In the genomic region with DNA sequence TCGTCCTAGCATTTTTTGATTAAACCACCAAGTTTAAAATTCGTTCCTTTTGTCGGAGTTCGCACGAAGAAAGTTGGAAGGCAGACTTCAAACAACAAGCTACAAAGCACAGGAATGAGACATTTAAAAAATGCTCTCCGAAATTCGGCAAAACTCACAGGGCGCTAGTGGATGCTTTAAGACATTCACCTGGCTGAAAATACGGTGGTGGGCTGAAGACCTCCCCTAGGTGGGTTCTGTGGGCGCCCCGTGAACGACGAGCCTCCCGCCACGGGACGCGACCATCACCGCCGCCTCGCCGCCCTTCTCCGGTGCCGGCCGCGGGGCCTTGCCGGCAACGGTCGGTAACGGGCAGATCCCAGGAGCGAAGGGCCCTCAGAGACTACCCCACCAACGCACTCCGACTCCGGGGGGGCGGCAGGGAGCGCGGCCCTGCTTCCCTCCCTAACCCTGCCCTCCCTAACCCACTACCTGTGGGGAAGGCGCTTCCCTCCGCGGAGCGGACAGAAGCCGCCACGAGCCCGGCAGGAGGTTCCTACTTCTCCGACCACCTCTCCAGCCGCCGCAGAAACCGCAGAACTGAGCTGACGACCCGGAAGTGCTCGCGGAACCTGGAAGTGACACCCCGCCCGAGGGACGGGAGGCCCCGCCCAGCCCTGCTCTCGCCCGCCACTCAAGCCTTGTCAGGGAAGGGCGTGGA, we compare ENCODE assay signal across 1 cellular context.
TF ChIP-seq lines count a peak whose summit lies in the region.

A gene with protein sequence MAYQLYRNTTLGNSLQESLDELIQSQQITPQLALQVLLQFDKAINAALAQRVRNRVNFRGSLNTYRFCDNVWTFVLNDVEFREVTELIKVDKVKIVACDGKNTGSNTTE (minus strand): TSS at position 581 of the 700 bp plus-strand sequence. CDS start 5,238 bp downstream, outside the sequence.

TF ChIP-seq in HepG2, 621 proteins besides CTCF, POLR2A, EP300 and RAD21 (continued from another document and continues in another):
- TF ChIP-seq, protein P1, sequence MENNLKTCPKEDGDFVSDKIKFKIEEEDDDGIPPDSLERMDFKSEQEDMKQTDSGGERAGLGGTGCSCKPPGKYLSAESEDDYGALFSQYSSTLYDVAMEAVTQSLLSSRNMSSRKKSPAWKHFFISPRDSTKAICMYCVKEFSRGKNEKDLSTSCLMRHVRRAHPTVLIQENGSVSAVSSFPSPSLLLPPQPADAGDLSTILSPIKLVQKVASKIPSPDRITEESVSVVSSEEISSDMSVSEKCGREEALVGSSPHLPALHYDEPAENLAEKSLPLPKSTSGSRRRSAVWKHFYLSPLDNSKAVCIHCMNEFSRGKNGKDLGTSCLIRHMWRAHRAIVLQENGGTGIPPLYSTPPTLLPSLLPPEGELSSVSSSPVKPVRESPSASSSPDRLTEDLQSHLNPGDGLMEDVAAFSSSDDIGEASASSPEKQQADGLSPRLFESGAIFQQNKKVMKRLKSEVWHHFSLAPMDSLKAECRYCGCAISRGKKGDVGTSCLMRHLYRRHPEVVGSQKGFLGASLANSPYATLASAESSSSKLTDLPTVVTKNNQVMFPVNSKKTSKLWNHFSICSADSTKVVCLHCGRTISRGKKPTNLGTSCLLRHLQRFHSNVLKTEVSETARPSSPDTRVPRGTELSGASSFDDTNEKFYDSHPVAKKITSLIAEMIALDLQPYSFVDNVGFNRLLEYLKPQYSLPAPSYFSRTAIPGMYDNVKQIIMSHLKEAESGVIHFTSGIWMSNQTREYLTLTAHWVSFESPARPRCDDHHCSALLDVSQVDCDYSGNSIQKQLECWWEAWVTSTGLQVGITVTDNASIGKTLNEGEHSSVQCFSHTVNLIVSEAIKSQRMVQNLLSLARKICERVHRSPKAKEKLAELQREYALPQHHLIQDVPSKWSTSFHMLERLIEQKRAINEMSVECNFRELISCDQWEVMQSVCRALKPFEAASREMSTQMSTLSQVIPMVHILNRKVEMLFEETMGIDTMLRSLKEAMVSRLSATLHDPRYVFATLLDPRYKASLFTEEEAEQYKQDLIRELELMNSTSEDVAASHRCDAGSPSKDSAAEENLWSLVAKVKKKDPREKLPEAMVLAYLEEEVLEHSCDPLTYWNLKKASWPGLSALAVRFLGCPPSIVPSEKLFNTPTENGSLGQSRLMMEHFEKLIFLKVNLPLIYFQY (CRISPR knock-in tag; IDR thresholded peaks at IDR 0.05; ENCODE audit: borderline replicate concordance): no peak
- TF ChIP-seq, protein P2, sequence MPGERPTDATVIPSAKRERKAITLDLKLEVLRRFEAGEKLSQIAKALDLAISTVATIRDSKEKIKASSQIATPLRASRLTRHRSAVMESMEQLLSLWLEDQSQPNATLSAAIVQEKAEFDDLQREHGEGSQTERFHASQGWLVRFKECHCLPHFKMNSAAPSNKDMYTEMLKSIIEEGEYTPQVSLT (CRISPR knock-in tag; IDR thresholded peaks at IDR 0.05; ENCODE audit: borderline replicate concordance, low read depth): no peak
- TF ChIP-seq TBL1XR1 (IDR thresholded peaks at IDR 0.05; ENCODE audit: borderline replicate concordance, low read length, partially characterized antibody) (no peak), AHR (CRISPR knock-in tag; IDR thresholded peaks at IDR 0.05) (peak; percentile 63; the same call in 1 of the 2 replicates), MIER3 (CRISPR knock-in tag; IDR thresholded peaks at IDR 0.05; ENCODE audit: borderline replicate concordance) (no peak), ZNF17 (CRISPR knock-in tag; IDR thresholded peaks at IDR 0.05) (no peak), ZNF607 (CRISPR knock-in tag; IDR thresholded peaks at IDR 0.05; ENCODE audit: borderline replicate concordance) (peak; percentile 36; the same call in 1 of the 2 replicates), ATF7 (IDR thresholded peaks at IDR 0.05) (no peak), ATF7 (CRISPR knock-in tag; IDR thresholded peaks at IDR 0.05) (0 out of 2 replicates have a peak, but pooled peaks have one; percentile 28), ZNF761 (CRISPR knock-in tag; conservative IDR thresholded peaks at IDR 0.05) (0 out of 2 replicates have a peak, but pooled peaks have one; percentile 61), NBN (conservative IDR thresholded peaks at IDR 0.05) (no peak), CC2D1A (CRISPR knock-in tag; IDR thresholded peaks at IDR 0.05) (no peak), ELF3 (CRISPR knock-in tag; IDR thresholded peaks at IDR 0.05) (peak; percentile 68), GFI1 (CRISPR knock-in tag; IDR thresholded peaks at IDR 0.05; ENCODE audit: borderline replicate concordance) (no peak), ZNF264 (CRISPR knock-in tag; IDR thresholded peaks at IDR 0.05) (no peak), SIN3B (IDR thresholded peaks at IDR 0.05; ENCODE audit: low read length) (no peak), TEAD3 (CRISPR knock-in tag; optimal IDR thresholded peaks at IDR 0.05; ENCODE audit: borderline replicate concordance) (no peak), MTF1 (CRISPR knock-in tag; IDR thresholded peaks at IDR 0.05) (no peak)
- TF ChIP-seq, protein P3, sequence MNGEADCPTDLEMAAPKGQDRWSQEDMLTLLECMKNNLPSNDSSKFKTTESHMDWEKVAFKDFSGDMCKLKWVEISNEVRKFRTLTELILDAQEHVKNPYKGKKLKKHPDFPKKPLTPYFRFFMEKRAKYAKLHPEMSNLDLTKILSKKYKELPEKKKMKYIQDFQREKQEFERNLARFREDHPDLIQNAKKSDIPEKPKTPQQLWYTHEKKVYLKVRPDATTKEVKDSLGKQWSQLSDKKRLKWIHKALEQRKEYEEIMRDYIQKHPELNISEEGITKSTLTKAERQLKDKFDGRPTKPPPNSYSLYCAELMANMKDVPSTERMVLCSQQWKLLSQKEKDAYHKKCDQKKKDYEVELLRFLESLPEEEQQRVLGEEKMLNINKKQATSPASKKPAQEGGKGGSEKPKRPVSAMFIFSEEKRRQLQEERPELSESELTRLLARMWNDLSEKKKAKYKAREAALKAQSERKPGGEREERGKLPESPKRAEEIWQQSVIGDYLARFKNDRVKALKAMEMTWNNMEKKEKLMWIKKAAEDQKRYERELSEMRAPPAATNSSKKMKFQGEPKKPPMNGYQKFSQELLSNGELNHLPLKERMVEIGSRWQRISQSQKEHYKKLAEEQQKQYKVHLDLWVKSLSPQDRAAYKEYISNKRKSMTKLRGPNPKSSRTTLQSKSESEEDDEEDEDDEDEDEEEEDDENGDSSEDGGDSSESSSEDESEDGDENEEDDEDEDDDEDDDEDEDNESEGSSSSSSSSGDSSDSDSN (CRISPR knock-in tag; IDR thresholded peaks at IDR 0.05): peak; percentile 94
- TF ChIP-seq, protein P4, sequence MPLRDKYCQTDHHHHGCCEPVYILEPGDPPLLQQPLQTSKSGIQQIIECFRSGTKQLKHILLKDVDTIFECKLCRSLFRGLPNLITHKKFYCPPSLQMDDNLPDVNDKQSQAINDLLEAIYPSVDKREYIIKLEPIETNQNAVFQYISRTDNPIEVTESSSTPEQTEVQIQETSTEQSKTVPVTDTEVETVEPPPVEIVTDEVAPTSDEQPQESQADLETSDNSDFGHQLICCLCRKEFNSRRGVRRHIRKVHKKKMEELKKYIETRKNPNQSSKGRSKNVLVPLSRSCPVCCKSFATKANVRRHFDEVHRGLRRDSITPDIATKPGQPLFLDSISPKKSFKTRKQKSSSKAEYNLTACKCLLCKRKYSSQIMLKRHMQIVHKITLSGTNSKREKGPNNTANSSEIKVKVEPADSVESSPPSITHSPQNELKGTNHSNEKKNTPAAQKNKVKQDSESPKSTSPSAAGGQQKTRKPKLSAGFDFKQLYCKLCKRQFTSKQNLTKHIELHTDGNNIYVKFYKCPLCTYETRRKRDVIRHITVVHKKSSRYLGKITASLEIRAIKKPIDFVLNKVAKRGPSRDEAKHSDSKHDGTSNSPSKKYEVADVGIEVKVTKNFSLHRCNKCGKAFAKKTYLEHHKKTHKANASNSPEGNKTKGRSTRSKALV (CRISPR knock-in tag; IDR thresholded peaks at IDR 0.05): no peak
- TF ChIP-seq, protein P5, sequence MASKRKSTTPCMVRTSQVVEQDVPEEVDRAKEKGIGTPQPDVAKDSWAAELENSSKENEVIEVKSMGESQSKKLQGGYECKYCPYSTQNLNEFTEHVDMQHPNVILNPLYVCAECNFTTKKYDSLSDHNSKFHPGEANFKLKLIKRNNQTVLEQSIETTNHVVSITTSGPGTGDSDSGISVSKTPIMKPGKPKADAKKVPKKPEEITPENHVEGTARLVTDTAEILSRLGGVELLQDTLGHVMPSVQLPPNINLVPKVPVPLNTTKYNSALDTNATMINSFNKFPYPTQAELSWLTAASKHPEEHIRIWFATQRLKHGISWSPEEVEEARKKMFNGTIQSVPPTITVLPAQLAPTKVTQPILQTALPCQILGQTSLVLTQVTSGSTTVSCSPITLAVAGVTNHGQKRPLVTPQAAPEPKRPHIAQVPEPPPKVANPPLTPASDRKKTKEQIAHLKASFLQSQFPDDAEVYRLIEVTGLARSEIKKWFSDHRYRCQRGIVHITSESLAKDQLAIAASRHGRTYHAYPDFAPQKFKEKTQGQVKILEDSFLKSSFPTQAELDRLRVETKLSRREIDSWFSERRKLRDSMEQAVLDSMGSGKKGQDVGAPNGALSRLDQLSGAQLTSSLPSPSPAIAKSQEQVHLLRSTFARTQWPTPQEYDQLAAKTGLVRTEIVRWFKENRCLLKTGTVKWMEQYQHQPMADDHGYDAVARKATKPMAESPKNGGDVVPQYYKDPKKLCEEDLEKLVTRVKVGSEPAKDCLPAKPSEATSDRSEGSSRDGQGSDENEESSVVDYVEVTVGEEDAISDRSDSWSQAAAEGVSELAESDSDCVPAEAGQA (IDR thresholded peaks at IDR 0.05; ENCODE audit: low read depth): no peak
- TF ChIP-seq, protein P5 (CRISPR knock-in tag; IDR thresholded peaks at IDR 0.05; ENCODE audit: borderline replicate concordance): no peak
- TF ChIP-seq, protein P6, sequence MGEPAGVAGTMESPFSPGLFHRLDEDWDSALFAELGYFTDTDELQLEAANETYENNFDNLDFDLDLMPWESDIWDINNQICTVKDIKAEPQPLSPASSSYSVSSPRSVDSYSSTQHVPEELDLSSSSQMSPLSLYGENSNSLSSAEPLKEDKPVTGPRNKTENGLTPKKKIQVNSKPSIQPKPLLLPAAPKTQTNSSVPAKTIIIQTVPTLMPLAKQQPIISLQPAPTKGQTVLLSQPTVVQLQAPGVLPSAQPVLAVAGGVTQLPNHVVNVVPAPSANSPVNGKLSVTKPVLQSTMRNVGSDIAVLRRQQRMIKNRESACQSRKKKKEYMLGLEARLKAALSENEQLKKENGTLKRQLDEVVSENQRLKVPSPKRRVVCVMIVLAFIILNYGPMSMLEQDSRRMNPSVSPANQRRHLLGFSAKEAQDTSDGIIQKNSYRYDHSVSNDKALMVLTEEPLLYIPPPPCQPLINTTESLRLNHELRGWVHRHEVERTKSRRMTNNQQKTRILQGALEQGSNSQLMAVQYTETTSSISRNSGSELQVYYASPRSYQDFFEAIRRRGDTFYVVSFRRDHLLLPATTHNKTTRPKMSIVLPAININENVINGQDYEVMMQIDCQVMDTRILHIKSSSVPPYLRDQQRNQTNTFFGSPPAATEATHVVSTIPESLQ (CRISPR knock-in tag; conservative IDR thresholded peaks at IDR 0.05): no peak
- TF ChIP-seq, protein P7, sequence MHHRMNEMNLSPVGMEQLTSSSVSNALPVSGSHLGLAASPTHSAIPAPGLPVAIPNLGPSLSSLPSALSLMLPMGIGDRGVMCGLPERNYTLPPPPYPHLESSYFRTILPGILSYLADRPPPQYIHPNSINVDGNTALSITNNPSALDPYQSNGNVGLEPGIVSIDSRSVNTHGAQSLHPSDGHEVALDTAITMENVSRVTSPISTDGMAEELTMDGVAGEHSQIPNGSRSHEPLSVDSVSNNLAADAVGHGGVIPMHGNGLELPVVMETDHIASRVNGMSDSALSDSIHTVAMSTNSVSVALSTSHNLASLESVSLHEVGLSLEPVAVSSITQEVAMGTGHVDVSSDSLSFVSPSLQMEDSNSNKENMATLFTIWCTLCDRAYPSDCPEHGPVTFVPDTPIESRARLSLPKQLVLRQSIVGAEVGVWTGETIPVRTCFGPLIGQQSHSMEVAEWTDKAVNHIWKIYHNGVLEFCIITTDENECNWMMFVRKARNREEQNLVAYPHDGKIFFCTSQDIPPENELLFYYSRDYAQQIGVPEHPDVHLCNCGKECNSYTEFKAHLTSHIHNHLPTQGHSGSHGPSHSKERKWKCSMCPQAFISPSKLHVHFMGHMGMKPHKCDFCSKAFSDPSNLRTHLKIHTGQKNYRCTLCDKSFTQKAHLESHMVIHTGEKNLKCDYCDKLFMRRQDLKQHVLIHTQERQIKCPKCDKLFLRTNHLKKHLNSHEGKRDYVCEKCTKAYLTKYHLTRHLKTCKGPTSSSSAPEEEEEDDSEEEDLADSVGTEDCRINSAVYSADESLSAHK (CRISPR knock-in tag; IDR thresholded peaks at IDR 0.05; ENCODE audit: borderline replicate concordance): no peak
- TF ChIP-seq, protein P8, sequence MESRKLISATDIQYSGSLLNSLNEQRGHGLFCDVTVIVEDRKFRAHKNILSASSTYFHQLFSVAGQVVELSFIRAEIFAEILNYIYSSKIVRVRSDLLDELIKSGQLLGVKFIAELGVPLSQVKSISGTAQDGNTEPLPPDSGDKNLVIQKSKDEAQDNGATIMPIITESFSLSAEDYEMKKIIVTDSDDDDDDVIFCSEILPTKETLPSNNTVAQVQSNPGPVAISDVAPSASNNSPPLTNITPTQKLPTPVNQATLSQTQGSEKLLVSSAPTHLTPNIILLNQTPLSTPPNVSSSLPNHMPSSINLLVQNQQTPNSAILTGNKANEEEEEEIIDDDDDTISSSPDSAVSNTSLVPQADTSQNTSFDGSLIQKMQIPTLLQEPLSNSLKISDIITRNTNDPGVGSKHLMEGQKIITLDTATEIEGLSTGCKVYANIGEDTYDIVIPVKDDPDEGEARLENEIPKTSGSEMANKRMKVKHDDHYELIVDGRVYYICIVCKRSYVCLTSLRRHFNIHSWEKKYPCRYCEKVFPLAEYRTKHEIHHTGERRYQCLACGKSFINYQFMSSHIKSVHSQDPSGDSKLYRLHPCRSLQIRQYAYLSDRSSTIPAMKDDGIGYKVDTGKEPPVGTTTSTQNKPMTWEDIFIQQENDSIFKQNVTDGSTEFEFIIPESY (CRISPR knock-in tag; IDR thresholded peaks at IDR 0.05): no peak
